1 cellular context compared by ENCODE assay signal in genomic region chr11:118290923-118291322, GRCh38.
TF ChIP-seq lines count a peak whose summit lies in the region.

No MANE protein-coding gene starts in this region.

TF ChIP-seq in GM12878, 131 proteins besides CTCF, POLR2A, EP300 and RAD21:
- TF ChIP-seq NR2F1 (conservative IDR thresholded peaks at IDR 0.05) (peak; percentile 77), ZNF384 (IDR thresholded peaks at IDR 0.05; ENCODE audit: borderline replicate concordance, low read depth, low read length) (0 out of 2 replicates have a peak, but pooled peaks have one; percentile 12), YY1 (IDR thresholded peaks at IDR 0.05; ENCODE audit: low read depth, low read length) (peak; percentile 32; the same call in 1 of the 2 replicates), NR2C1 (IDR thresholded peaks at IDR 0.05) (peak; percentile 73), MLLT1 (IDR thresholded peaks at IDR 0.05) (no peak), USF1 (IDR thresholded peaks at IDR 0.05; ENCODE audit: borderline replicate concordance, extremely low read length, insufficient read depth, low read depth, low read length) (no peak), SMC3 (IDR thresholded peaks at IDR 0.05; ENCODE audit: borderline replicate concordance, low read length) (peak; percentile 88)
- TF ChIP-seq, protein P1, sequence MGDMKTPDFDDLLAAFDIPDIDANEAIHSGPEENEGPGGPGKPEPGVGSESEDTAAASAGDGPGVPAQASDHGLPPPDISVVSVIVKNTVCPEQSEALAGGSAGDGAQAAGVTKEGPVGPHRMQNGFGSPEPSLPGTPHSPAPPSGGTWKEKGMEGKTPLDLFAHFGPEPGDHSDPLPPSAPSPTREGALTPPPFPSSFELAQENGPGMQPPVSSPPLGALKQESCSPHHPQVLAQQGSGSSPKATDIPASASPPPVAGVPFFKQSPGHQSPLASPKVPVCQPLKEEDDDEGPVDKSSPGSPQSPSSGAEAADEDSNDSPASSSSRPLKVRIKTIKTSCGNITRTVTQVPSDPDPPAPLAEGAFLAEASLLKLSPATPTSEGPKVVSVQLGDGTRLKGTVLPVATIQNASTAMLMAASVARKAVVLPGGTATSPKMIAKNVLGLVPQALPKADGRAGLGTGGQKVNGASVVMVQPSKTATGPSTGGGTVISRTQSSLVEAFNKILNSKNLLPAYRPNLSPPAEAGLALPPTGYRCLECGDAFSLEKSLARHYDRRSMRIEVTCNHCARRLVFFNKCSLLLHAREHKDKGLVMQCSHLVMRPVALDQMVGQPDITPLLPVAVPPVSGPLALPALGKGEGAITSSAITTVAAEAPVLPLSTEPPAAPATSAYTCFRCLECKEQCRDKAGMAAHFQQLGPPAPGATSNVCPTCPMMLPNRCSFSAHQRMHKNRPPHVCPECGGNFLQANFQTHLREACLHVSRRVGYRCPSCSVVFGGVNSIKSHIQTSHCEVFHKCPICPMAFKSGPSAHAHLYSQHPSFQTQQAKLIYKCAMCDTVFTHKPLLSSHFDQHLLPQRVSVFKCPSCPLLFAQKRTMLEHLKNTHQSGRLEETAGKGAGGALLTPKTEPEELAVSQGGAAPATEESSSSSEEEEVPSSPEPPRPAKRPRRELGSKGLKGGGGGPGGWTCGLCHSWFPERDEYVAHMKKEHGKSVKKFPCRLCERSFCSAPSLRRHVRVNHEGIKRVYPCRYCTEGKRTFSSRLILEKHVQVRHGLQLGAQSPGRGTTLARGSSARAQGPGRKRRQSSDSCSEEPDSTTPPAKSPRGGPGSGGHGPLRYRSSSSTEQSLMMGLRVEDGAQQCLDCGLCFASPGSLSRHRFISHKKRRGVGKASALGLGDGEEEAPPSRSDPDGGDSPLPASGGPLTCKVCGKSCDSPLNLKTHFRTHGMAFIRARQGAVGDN (IDR thresholded peaks at IDR 0.05), result peak; percentile 93
